29 cellular contexts compared by ENCODE assay signal in the genomic region with DNA sequence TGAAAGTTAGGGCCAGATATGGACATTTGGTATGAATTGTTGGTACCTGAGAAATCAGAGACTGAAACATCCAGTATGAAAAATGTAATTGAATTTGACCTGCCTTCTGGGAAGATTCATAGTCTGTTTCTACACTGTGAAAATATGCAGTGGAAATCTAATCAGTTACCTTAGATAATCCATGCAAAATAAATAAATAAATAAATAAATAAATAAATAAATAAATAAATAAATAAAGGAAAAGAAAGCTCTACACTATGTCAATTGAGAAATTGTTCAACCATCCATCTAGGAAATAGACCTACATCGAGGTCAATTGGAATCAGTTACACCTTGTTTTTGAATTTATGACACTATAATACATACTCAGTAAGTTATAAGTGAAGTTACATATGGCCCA.
"Had no signal": no experiment of that assay in that cellular context is flagged by ENCODE, and none has a peak within 500 bp of the region (broad histone marks: within the 10 kb centered on the region; RNA-seq: fewer than 3 reads in every experiment).

No MANE protein-coding gene starts in this region.

- ATAC-seq: effector memory CD8-positive, alpha-beta T cell; esophagus mucosa; foreskin keratinocyte; gastrocnemius medialis; gastroesophageal sphincter; heart left ventricle; heart right ventricle had no signal

- H3K9me3 ChIP-seq: colonic mucosa, esophagus muscularis mucosa, gastrocnemius medialis, gastroesophageal sphincter, heart left ventricle, heart right ventricle had no signal

- H3K27ac ChIP-seq: colonic mucosa, coronary artery, dorsolateral prefrontal cortex, epithelial cell of prostate, esophagus muscularis mucosa, esophagus squamous epithelium, foreskin keratinocyte, gastrocnemius medialis, gastroesophageal sphincter, heart left ventricle, heart right ventricle, hepatocyte had no signal

- H3K4me3 ChIP-seq: colonic mucosa, coronary artery, dorsolateral prefrontal cortex, esophagus muscularis mucosa, esophagus squamous epithelium, gastrocnemius medialis, gastroesophageal sphincter, heart left ventricle, heart right ventricle, hepatocyte had no signal

- H3K4me1 ChIP-seq: colonic mucosa, esophagus muscularis mucosa, esophagus squamous epithelium, foreskin keratinocyte, gastrocnemius medialis, gastroesophageal sphincter, heart left ventricle, heart right ventricle had no signal

- FAIRE-seq: colon, endometrium, endothelial cell of umbilical vein, frontal cortex had no signal

- H3K4me2 ChIP-seq: hepatocyte had no signal

- DNase-seq: colonic mucosa; cortex of kidney; dermis blood vessel endothelial cell; dorsolateral prefrontal cortex; effector CD4-positive, alpha-beta T cell; effector CD8-positive, alpha-beta T cell; effector memory CD4-positive, alpha-beta T cell; effector memory CD8-positive, alpha-beta T cell; endodermal cell; erythroblast; esophagus squamous epithelium; foreskin fibroblast; foreskin keratinocyte; foreskin melanocyte; gastrocnemius medialis; glutamatergic neuron; head of caudate nucleus; heart left ventricle; heart right ventricle had no signal

- H3K36me3 ChIP-seq: colonic mucosa, esophagus muscularis mucosa, esophagus squamous epithelium, gastrocnemius medialis, gastroesophageal sphincter, heart left ventricle, heart right ventricle had no signal
